Comparison of ENCODE assay signal across 8 cellular contexts in the genomic region with DNA sequence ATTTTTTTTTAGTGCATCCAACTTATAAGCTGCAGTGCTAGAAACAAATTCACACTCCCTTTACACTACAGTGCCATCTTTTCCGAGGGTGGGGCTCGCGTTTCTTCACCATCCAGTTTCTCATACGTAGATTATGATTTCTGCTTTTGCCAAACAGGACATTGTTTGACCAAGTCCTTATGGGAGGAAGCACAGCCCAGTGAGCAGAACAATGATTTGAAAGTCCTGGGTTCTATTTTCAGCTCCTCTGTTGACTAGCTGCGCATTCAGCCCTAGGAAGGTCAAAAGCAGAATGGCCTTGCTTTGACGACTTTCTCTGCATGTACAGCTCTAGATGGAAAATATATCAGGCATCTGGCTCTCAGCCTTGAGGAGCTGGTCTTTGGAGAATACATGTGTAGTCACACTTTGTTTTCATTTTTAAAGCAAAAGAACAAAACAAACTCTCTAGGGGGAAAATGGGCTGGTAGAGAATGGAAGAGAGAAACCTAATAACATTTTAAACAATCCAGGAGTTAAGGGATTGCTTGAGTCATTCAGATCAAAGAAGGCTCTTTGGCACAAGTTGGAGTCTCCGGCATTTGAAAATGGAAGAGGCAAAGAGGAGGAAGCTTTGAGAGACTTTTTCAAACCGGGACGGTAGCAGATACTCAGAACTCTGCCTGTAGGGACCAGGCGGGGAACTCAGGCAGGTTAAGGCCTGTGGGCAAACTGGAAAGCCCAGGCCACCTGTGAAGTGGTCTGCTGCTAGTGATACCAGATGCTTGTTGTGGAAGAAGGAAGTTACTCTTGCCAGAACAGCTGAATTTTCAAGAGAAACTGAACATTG.
DNase-seq lines count a peak whose midpoint lies in the region; ATAC-seq, FAIRE-seq and TF ChIP-seq lines count a peak whose summit lies in the region.

No MANE protein-coding gene starts in this region.

- TF ChIP-seq CTCF in RWPE1 (conservative IDR thresholded peaks at IDR 0.05; ENCODE audit: low read depth) (no peak), GM13977 (IDR thresholded peaks at IDR 0.05; ENCODE audit: extremely low read depth, insufficient read depth, missing control alignments) (no peak)

- no peaks in the 10 kb centered on the region for H3K36me3 Mint-ChIP-seq in naive thymus-derived CD8-positive, alpha-beta T cell

- H3K27ac ChIP-seq in RWPE1: peak overlapping the region; percentile 56; the same call in 1 of the 2 replicates

- H3K4me1 Mint-ChIP-seq in naive thymus-derived CD8-positive, alpha-beta T cell: peaks cover 14 to 84% (median 27%) of the 10 kb centered on the region in 4 donors

- peaks cover 0 to 8% (median under 1%) of the 10 kb centered on the region in 9 donors for H3K9me3 Mint-ChIP-seq in naive thymus-derived CD8-positive, alpha-beta T cell

- H3K27ac Mint-ChIP-seq in naive thymus-derived CD8-positive, alpha-beta T cell: peak overlapping the region in 4 of 10 donors; percentile 19 to 81 (median 70)

- ATAC-seq in GM18520 (IDR thresholded peaks at IDR 0.05; ENCODE audit: unreplicated experiment) (peak; percentile 62), HG02623 (IDR thresholded peaks at IDR 0.05; ENCODE audit: unreplicated experiment) (peak; percentile 79)
- ATAC-seq in naive thymus-derived CD8-positive, alpha-beta T cell: peak; percentile 42 to 58

- no peaks in the 10 kb centered on the region for H3K27me3 Mint-ChIP-seq in naive thymus-derived CD8-positive, alpha-beta T cell

- CTCF ChIA-PET in RWPE1 (lab: Yijun Ruan, JAX): interaction anchor here (0.6 to 0.9 kb wide), 3 partner anchors 47 to 1063 kb away, joined by 3 to 6 read pairs (median 4); no protein-coding TSS in a partner anchor

- H3K4me3 Mint-ChIP-seq in naive thymus-derived CD8-positive, alpha-beta T cell: peak overlapping the region in 5 of 10 donors; percentile 4 to 62 (median 31)

- FAIRE-seq in urothelium cell line (lab: Jason Lieb, UNC): no peak

- DNase-seq in RWPE1 (ENCODE audit: low spot score) (no peak), NCI-H2107 treated with DMSO at 0.1 percent for 48 hours (lab: John Stamatoyannopoulos, UW; ENCODE audit: unreplicated experiment) (no peak), urothelium cell line (ENCODE audit: low spot score) (no peak), GM13977 (ENCODE audit: low spot score) (no peak)
- peak in 1 of 10 donors; percentile 29 for DNase-seq in naive thymus-derived CD8-positive, alpha-beta T cell
- no peak for DNase-seq in activated effector memory CD4-positive, alpha-beta T cell treated with Interleukin-2 at 50 U/mL for 16 hours

- in situ Hi-C loops in GM13977 (cut with MboI; ENCODE audit: low pct_unique_long_range_greater_than_20kb, low sequenced_read_pairs, unreplicated experiment): no loop called here

- POLR2A ChIA-PET in RWPE1 (lab: Yijun Ruan, JAX; ENCODE audit: low non-redundant PET): no interaction called here
- POLR2A ChIA-PET in naive thymus-derived CD8-positive, alpha-beta T cell (lab: Charles Lee): interaction anchor here (0.6 to 1.2 kb wide), 4 partner anchors 11 to 272 kb away, joined by 3 to 4 read pairs (median 3); no protein-coding TSS in a partner anchor
